ENCODE assay signal across 17 cellular contexts in the genomic region with DNA sequence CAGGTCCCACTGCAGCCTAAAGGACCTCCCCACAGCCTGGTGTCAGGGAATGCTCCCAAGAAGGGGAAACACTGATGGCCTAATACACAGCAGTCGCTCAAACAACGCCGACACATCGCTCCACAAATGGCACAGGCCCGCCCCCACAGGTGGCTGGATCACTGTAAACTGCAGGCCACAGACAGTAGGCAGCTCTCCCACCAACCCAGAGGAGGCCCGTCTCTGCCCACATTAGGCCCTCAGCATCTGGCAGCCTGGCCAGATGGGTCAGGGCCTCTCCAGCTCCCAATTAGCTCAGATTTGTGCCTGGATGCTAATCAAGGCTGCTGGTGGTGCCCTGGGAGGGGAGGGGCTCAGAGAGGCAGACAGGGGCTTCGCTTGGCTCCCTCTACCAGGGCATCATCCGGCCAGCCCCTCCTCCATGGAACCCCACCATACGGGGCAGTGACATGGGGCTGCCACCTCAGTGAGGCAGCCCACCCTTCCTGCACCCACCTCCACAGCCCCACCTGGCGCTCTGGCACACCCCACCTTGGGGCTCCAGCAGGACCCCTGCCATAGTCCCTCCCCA. TPM values are rescaled to one million over a fixed set of nuclear protein-coding genes. Genes with fewer than 3 reads are reported as not detected.
DNase-seq lines count a peak whose midpoint lies in the region; TF ChIP-seq lines count a peak whose summit lies in the region.
"Had no signal": no experiment of that assay in that cellular context is flagged by ENCODE, and none has a peak within 500 bp of the region (broad histone marks: within the 10 kb centered on the region; RNA-seq: fewer than 3 reads in every experiment).

No MANE protein-coding gene starts in this region.

- H3K9me3 ChIP-seq in Peyer's patch (no peaks in the 10 kb centered on the region), ovary (no peaks in the 10 kb centered on the region)
- H3K9me3 ChIP-seq: HAP-1 had no signal

- TF ChIP-seq POLR2A in Peyer's patch (IDR thresholded peaks at IDR 0.05) = no peak
- no peak for TF ChIP-seq POLR2A in ovary (IDR thresholded peaks at IDR 0.05)

- H3K4me1 ChIP-seq in Peyer's patch (no peaks in the 10 kb centered on the region), ovary (ENCODE audit: insufficient read depth) (no peaks in the 10 kb centered on the region)
- H3K4me1 ChIP-seq: HAP-1 had no signal

- no peak for TF ChIP-seq EP300 in ovary (IDR thresholded peaks at IDR 0.05)

- no peak overlapping the region for H3K4me3 ChIP-seq in Peyer's patch
- no peak overlapping the region for H3K4me3 ChIP-seq in ovary
- H3K4me3 ChIP-seq: cardiac muscle cell, HAP-1 had no signal

- intact Hi-C loops in cardiac septum (cut with DNase I) (no loop called here), ovary (cut with DNase I) (no loop called here)

- peak; percentile 30 for DNase-seq in CD1c-positive myeloid dendritic cell (ENCODE audit: extremely low spot score)
- DNase-seq in Peyer's patch = peak in 2 of 3 donors; percentile 25 to 37
- DNase-seq in cardiac septum (ENCODE audit: low spot score) = peak; percentile 71
- peak; percentile 4 to 20 (median 8) for DNase-seq in ovary
- DNase-seq in NCI-H1436 treated with DMSO at 0.1 percent for 48 hours (lab: John Stamatoyannopoulos, UW) = no peak
- no peak for DNase-seq in midbrain (lab: John Stamatoyannopoulos, UW)
- no peak for DNase-seq in NCI-H2107 treated with DMSO at 0.1 percent for 48 hours (lab: John Stamatoyannopoulos, UW; ENCODE audit: unreplicated experiment)
- DNase-seq in GM10266 (ENCODE audit: extremely low spot score) = no peak
- DNase-seq: hypothalamus; NCI-H1092 treated with DMSO at 0.1 percent for 48 hours; NCI-H69; SHP77 treated with DMSO at 0.1 percent for 48 hours; stimulated activated naive CD8-positive, alpha-beta T cell treated with anti-CD3 and anti-CD28 coated beads, Interleukin-15, Interleukin-2, amounts not matched to agents 100 U/mL and 50 U/mL, for 24 hours had no signal

- 86 to 95% (median 87%) methylated on average over 10 of the region's 10 CpGs for WGBS in ovary, 3 donors

- H3K27me3 ChIP-seq in Peyer's patch = no peaks in the 10 kb centered on the region
- no peaks in the 10 kb centered on the region for H3K27me3 ChIP-seq in ovary
- H3K27me3 ChIP-seq: cardiac muscle cell had no signal

- H3K36me3 ChIP-seq in Peyer's patch (no peaks in the 10 kb centered on the region), ovary (no peaks in the 10 kb centered on the region)
- H3K36me3 ChIP-seq: cardiac muscle cell, HAP-1 had no signal

- no peak overlapping the region for H3K27ac ChIP-seq in Peyer's patch
- no peak overlapping the region for H3K27ac ChIP-seq in ovary
- H3K27ac ChIP-seq: C4-2B, cardiac muscle cell had no signal

- TF ChIP-seq CTCF in Peyer's patch (IDR thresholded peaks at IDR 0.05) = no peak
- no peak for TF ChIP-seq CTCF in ovary (IDR thresholded peaks at IDR 0.05)
- no peak for TF ChIP-seq CTCF in GM10266 (IDR thresholded peaks at IDR 0.05; ENCODE audit: control insufficient read depth, insufficient read depth, low read depth, missing control alignments)

RNA-seq across cellular contexts. Expression of a gene that starts 42.7 kb away (rescaled TPM):
- 1 to 10 TPM in 3 of 4 donors, under 1 TPM in 1; 0.67 to 3.9 (median 2.2) TPM for total RNA-seq in Peyer's patch
- 149 TPM for total RNA-seq in cardiac septum
- 1 to 10 TPM in 1 of 7 donors, under 1 TPM in 4, not detected in 2; 0.24 to 1.4 (median 0.45) TPM for total RNA-seq in ovary
- under 1 TPM; 0.22 to 0.48 TPM for polyA plus RNA-seq in ovary
- total RNA-seq: epithelial cell of proximal tubule had no signal

Comparison
In these comparisons a context has a peak if more than half of its experiments do, and no peak if none do; other contexts are left out.
1. DNase-seq: peak in CD1c-positive myeloid dendritic cell (single experiment), Peyer's patch (2 of 3), cardiac septum (single experiment) and ovary (5 of 5); none in NCI-H1436 treated with DMSO at 0.1 percent for 48 hours (single experiment), midbrain (single experiment), NCI-H2107 treated with DMSO at 0.1 percent for 48 hours (single experiment) and GM10266 (single experiment).
2. RNA of a gene that starts 42.7 kb away (total RNA-seq): 149 TPM in cardiac septum (single experiment); 0.67 to 3.9 TPM in Peyer's patch and 0.24 to 1.4 TPM in ovary; every median in the first group is over 10 times any median in the second.